ENCODE assay signal across 25 cellular contexts in the genomic region with DNA sequence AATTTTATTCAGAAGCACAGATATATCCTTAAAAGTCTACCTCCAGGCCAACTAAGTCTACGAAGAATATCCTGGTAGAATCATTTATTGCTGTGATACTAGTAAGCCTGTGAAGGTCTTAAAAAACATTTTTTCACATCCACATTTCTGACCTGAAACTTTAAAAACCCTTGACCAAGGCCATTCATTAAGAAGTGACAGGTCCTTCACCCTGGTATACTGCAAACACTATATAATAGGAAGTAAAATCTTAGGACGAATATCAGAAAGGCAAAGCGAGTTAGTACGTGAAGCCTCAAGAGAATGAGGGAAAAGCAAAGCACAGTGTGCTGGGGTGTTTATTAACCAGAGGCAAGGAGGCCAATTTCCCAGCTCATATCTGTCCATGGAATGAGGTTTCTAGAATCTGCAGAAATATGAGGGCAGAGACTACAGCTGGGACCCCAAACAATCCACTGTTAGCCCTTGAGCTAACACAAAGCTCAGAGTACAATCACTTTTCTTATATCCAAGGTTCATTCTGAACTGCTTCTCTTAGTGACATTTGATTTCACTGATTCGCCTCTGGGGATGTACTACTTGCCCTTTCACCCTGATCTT.
DNase-seq lines count a peak whose midpoint lies in the region; ATAC-seq, FAIRE-seq and TF ChIP-seq lines count a peak whose summit lies in the region.
"Had no signal": no experiment of that assay in that cellular context is flagged by ENCODE, and none has a peak within 500 bp of the region (broad histone marks: within the 10 kb centered on the region; RNA-seq: fewer than 3 reads in every experiment).

No MANE protein-coding gene starts in this region.

- 18 to 25% methylated on average over 5 of the region's 5 CpGs for WGBS in pancreas, 2 donors

- H3K36me3 ChIP-seq in CD8-positive, alpha-beta T cell (ENCODE audit: insufficient read depth, low read length): no peaks in the 10 kb centered on the region
- H3K36me3 ChIP-seq in PC-9 (ENCODE audit: low read depth): no peaks in the 10 kb centered on the region
- no peaks in the 10 kb centered on the region for H3K36me3 ChIP-seq in pancreas
- H3K36me3 ChIP-seq: lower lobe of right lung, ovary, thoracic aorta had no signal

- H3K4me3 Mint-ChIP-seq in CD8-positive, alpha-beta T cell: no peak overlapping the region
- H3K4me3 Mint-ChIP-seq in glutamatergic neuron (ENCODE audit: unreplicated experiment): peak overlapping the region; percentile 81
- H3K4me3 Mint-ChIP-seq: activated CD4-positive, alpha-beta T cell treated with anti-CD3 and anti-CD28 coated beads for 36 hours; activated CD8-positive, alpha-beta memory T cell treated with anti-CD3 and anti-CD28 coated beads, Interleukin-2, amount 10 ng/mL, durations not matched to agents 7 days and 5 days; activated naive CD8-positive, alpha-beta T cell treated with anti-CD3 and anti-CD28 coated beads for 36 hours; CD8-positive, alpha-beta memory T cell; immature natural killer cell had no signal

- DNase-seq in CD8-positive, alpha-beta T cell: no peak
- no peak for DNase-seq in PC-9
- DNase-seq in glutamatergic neuron: no peak
- no peak for DNase-seq in pancreas
- no peak for DNase-seq in occipital lobe (lab: John Stamatoyannopoulos, UW)
- DNase-seq in effector CD8-positive, alpha-beta T cell (lab: John Stamatoyannopoulos, UW): no peak
- DNase-seq: activated CD4-positive, alpha-beta T cell treated with anti-CD3 and anti-CD28 coated beads for 36 hours; activated CD8-positive, alpha-beta memory T cell treated with anti-CD3 and anti-CD28 coated beads, Interleukin-2, amount 10 ng/mL, durations not matched to agents 7 days and 5 days; activated naive CD8-positive, alpha-beta T cell treated with anti-CD3 and anti-CD28 coated beads for 36 hours; CD8-positive, alpha-beta memory T cell; DMS79; head of caudate nucleus; immature natural killer cell; lower lobe of right lung; NCI-H1436; ovary; SW 1271 had no signal

- H3F3A ChIP-seq in PC-9 (ENCODE audit: insufficient read depth, low read depth): peaks cover 9% of the 10 kb centered on the region

- H3K4me1 Mint-ChIP-seq in CD8-positive, alpha-beta T cell (ENCODE audit: low read depth): peaks cover 32% of the 10 kb centered on the region
- peaks cover 36% of the 10 kb centered on the region for H3K4me1 Mint-ChIP-seq in glutamatergic neuron (ENCODE audit: low read depth, unreplicated experiment)

- H4K20me1 ChIP-seq in PC-9 (ENCODE audit: insufficient read depth): peaks cover 48% of the 10 kb centered on the region

- H3K27me3 ChIP-seq in CD8-positive, alpha-beta T cell (ENCODE audit: insufficient read depth, low read length): no peaks in the 10 kb centered on the region
- H3K27me3 ChIP-seq in PC-9 (ENCODE audit: insufficient read depth, low read depth): no peaks in the 10 kb centered on the region
- H3K27me3 ChIP-seq in pancreas: no peaks in the 10 kb centered on the region
- H3K27me3 ChIP-seq: ovary had no signal

- no peak for ATAC-seq in CD8-positive, alpha-beta T cell
- ATAC-seq in pancreas (peak in 3 of 4 donors; percentile 43 to 70 (median 62)), HG02840 (IDR thresholded peaks at IDR 0.05; ENCODE audit: low FRiP score, unreplicated experiment) (no peak), GM21367 (IDR thresholded peaks at IDR 0.05; ENCODE audit: unreplicated experiment) (no peak)
- ATAC-seq: activated CD4-positive, alpha-beta T cell treated with anti-CD3 and anti-CD28 coated beads for 36 hours; activated CD8-positive, alpha-beta memory T cell treated with anti-CD3 and anti-CD28 coated beads, Interleukin-2, amount 10 ng/mL, durations not matched to agents 7 days and 5 days had no signal

- peaks cover 76% of the 10 kb centered on the region for H3K79me2 ChIP-seq in PC-9 (ENCODE audit: low read depth)

- TF ChIP-seq CTCF in CD8-positive, alpha-beta T cell (IDR thresholded peaks at IDR 0.05): peak; percentile 14
- TF ChIP-seq CTCF in PC-9 (conservative IDR thresholded peaks at IDR 0.05) (0 out of 2 replicates have a peak, but pooled peaks have one; percentile 13), glutamatergic neuron (IDR thresholded peaks at IDR 0.05; ENCODE audit: partially characterized antibody, unreplicated experiment) (no peak), pancreas (IDR thresholded peaks at IDR 0.05) (no peak)

- CTCF ChIA-PET in CD8-positive, alpha-beta T cell (lab: Charles Lee): interaction anchor here (0.5 kb wide), 1 partner anchor 511 kb away, joined by 3 read pairs; no protein-coding TSS in a partner anchor
- CTCF ChIA-PET in PC-9 (lab: Charles Lee): no interaction called here

- no peak overlapping the region for H2AFZ ChIP-seq in PC-9
- H2AFZ ChIP-seq: GM23248 had no signal

- no peaks in the 10 kb centered on the region for H3K4me1 ChIP-seq in CD8-positive, alpha-beta T cell (ENCODE audit: insufficient read depth, low read length)
- H3K4me1 ChIP-seq in PC-9 (replicated peaks; ENCODE audit: insufficient read depth) (peaks cover 16% of the 10 kb centered on the region), pancreas (peaks cover 0 to 17% (median 5%) of the 10 kb centered on the region in 3 donors)
- H3K4me1 ChIP-seq: lower lobe of right lung had no signal

- H3K9me2 ChIP-seq in PC-9 (ENCODE audit: insufficient read depth): no peaks in the 10 kb centered on the region

- H3K4me2 ChIP-seq in PC-9: no peak overlapping the region

- peaks cover 14% of the 10 kb centered on the region for H3K36me3 Mint-ChIP-seq in CD8-positive, alpha-beta T cell
- H3K36me3 Mint-ChIP-seq in glutamatergic neuron (ENCODE audit: unreplicated experiment): no peaks in the 10 kb centered on the region
- H3K36me3 Mint-ChIP-seq: immature natural killer cell had no signal

- no peaks in the 10 kb centered on the region for H3K9me3 Mint-ChIP-seq in CD8-positive, alpha-beta T cell
- peaks cover 8% of the 10 kb centered on the region for H3K9me3 Mint-ChIP-seq in glutamatergic neuron (ENCODE audit: unreplicated experiment)
- H3K9me3 Mint-ChIP-seq: immature natural killer cell had no signal

- no peak overlapping the region for H3K4me3 ChIP-seq in CD8-positive, alpha-beta T cell (ENCODE audit: low read depth, low read length)
- H3K4me3 ChIP-seq in PC-9: no peak overlapping the region
- H3K4me3 ChIP-seq in pancreas: no peak overlapping the region
- H3K4me3 ChIP-seq: coronary artery, GM23248, lower lobe of right lung, ovary, thoracic aorta had no signal

- FAIRE-seq in pancreas (lab: Jason Lieb, UNC): no peak
- FAIRE-seq: GM19239, TTC549 had no signal

- no peak overlapping the region for H3K27ac ChIP-seq in CD8-positive, alpha-beta T cell (ENCODE audit: low read depth, low read length)
- H3K27ac ChIP-seq in PC-9: no peak overlapping the region
- peak overlapping the region in 1 of 4 donors; percentile 34 for H3K27ac ChIP-seq in pancreas
- H3K27ac ChIP-seq: coronary artery, GM23248, lower lobe of right lung, ovary, thoracic aorta had no signal

- no peaks in the 10 kb centered on the region for H3K27me3 Mint-ChIP-seq in CD8-positive, alpha-beta T cell (ENCODE audit: low read depth)
- H3K27me3 Mint-ChIP-seq in glutamatergic neuron (ENCODE audit: unreplicated experiment): no peaks in the 10 kb centered on the region
- H3K27me3 Mint-ChIP-seq: activated CD4-positive, alpha-beta T cell treated with anti-CD3 and anti-CD28 coated beads for 36 hours; activated CD8-positive, alpha-beta memory T cell treated with anti-CD3 and anti-CD28 coated beads, Interleukin-2, amount 10 ng/mL, durations not matched to agents 7 days and 5 days; activated naive CD8-positive, alpha-beta T cell treated with anti-CD3 and anti-CD28 coated beads for 36 hours; CD8-positive, alpha-beta memory T cell had no signal

- POLR2A ChIA-PET in CD8-positive, alpha-beta T cell (lab: Charles Lee): no interaction called here
- POLR2A ChIA-PET in PC-9 (lab: Charles Lee; ENCODE audit: unreplicated experiment): no interaction called here

- intact Hi-C loops in CD8-positive, alpha-beta T cell (cut with DNase I, micrococcal nuclease): no loop called here
- intact Hi-C loops in PC-9 (cut with micrococcal nuclease; ENCODE audit: unreplicated experiment) (no loop called here), pancreas (cut with DNase I) (no loop called here)

- no peak overlapping the region for H3K27ac Mint-ChIP-seq in CD8-positive, alpha-beta T cell
- peak overlapping the region; percentile 11 for H3K27ac Mint-ChIP-seq in glutamatergic neuron (ENCODE audit: unreplicated experiment)
- H3K27ac Mint-ChIP-seq: activated CD8-positive, alpha-beta memory T cell treated with anti-CD3 and anti-CD28 coated beads, Interleukin-2, amount 10 ng/mL, durations not matched to agents 7 days and 5 days; activated naive CD8-positive, alpha-beta T cell treated with anti-CD3 and anti-CD28 coated beads for 36 hours; activated T-helper 2 cell treated with anti-CD3 and anti-CD28 coated beads, Interferon-gamma antibody, Interleukin-2, Interleukin-4, amounts not matched to agents 10 μg/mL and 5 μg/mL and 100 μg/mL, durations not matched to agents 14 hours and 24 hours and 36 hours; immature natural killer cell had no signal

- no peaks in the 10 kb centered on the region for H3K9me3 ChIP-seq in CD8-positive, alpha-beta T cell (ENCODE audit: low read length)
- no peaks in the 10 kb centered on the region for H3K9me3 ChIP-seq in PC-9 (ENCODE audit: insufficient read depth, low read depth)
- H3K9me3 ChIP-seq in pancreas: no peaks in the 10 kb centered on the region
- H3K9me3 ChIP-seq: ovary, thoracic aorta had no signal

- no TSS peak for BruUV-seq in PC-9 (replicated peaks; lab: Mats Ljungman, UMichigan)

Comparison
In these comparisons a context has a peak if more than half of its experiments do, and no peak if none do; other contexts are left out.
1. ATAC-seq: peak in pancreas (3 of 4); none in CD8-positive, alpha-beta T cell (single experiment), HG02840 (single experiment) and GM21367 (single experiment).
2. CTCF ChIP-seq: peak in CD8-positive, alpha-beta T cell (single experiment) and PC-9 (single experiment); none in glutamatergic neuron (single experiment) and pancreas (0 of 4).